ENCODE assay signal across 1 cellular context in genomic region chrX:10015711-10016515, GRCh38.
TF ChIP-seq lines count a peak whose summit lies in the region.

No MANE protein-coding gene starts in this region.

TF ChIP-seq in WTC11, 78 proteins besides CTCF, POLR2A, EP300 and RAD21 (continued from another document):
- TF ChIP-seq ATF2 (CRISPR knock-in tag; IDR thresholded peaks at IDR 0.05; ENCODE audit: borderline replicate concordance, low read depth) (no peak), ZNF263 (CRISPR knock-in tag; IDR thresholded peaks at IDR 0.05; ENCODE audit: low read depth) (no peak), OVOL2 (CRISPR knock-in tag; IDR thresholded peaks at IDR 0.05; ENCODE audit: borderline replicate concordance) (no peak), ZMAT4 (CRISPR knock-in tag; IDR thresholded peaks at IDR 0.05) (no peak)
